ENCODE assay signal across 1 cellular context in genomic region chr2:201129044-201129505, GRCh38.
TF ChIP-seq lines count a peak whose summit lies in the region.

No MANE protein-coding gene starts in this region.

TF ChIP-seq in GM12878, 131 proteins besides CTCF, POLR2A, EP300 and RAD21 (continued from another document and continues in another):
- TF ChIP-seq ZNF592 (IDR thresholded peaks at IDR 0.05) = no peak
- no peak for TF ChIP-seq SUZ12 (IDR thresholded peaks at IDR 0.05; ENCODE audit: unreplicated experiment)
- TF ChIP-seq PAX5 (IDR thresholded peaks at IDR 0.05; ENCODE audit: borderline replicate concordance, low read depth, low read length) = 0 out of 2 replicates have a peak, but pooled peaks have one; percentile 55
- no peak for TF ChIP-seq LARP7 (IDR thresholded peaks at IDR 0.05)
- TF ChIP-seq RFX5 (IDR thresholded peaks at IDR 0.05; ENCODE audit: low read depth, low read length) = no peak
- peak; percentile 95 for TF ChIP-seq IKZF1 (conservative IDR thresholded peaks at IDR 0.05)
- peak; percentile 82 for TF ChIP-seq MXI1 (IDR thresholded peaks at IDR 0.05; ENCODE audit: low read depth, low read length)
- TF ChIP-seq CEBPZ (IDR thresholded peaks at IDR 0.05; ENCODE audit: low read depth, low read length) = no peak
- TF ChIP-seq WRNIP1 (IDR thresholded peaks at IDR 0.05; ENCODE audit: borderline replicate concordance, low read depth, low read length) = no peak; the same call in 1 of the 2 replicates
- no peak for TF ChIP-seq RB1 (IDR thresholded peaks at IDR 0.05; ENCODE audit: borderline replicate concordance)
- peak; percentile 59 for TF ChIP-seq USF2 (IDR thresholded peaks at IDR 0.05; ENCODE audit: borderline replicate concordance, low read depth, low read length)
- 0 out of 2 replicates have a peak, but pooled peaks have one; percentile 28 for TF ChIP-seq MEF2A (IDR thresholded peaks at IDR 0.05; ENCODE audit: insufficient read depth, low read depth, low read length)
- no peak for TF ChIP-seq BCLAF1 (IDR thresholded peaks at IDR 0.05)
- no peak for TF ChIP-seq STAT1 (conservative IDR thresholded peaks at IDR 0.05)
- peak; percentile 84 for TF ChIP-seq IRF4 (IDR thresholded peaks at IDR 0.05; ENCODE audit: low read depth, low read length)
- TF ChIP-seq TAF1 (IDR thresholded peaks at IDR 0.05; ENCODE audit: borderline replicate concordance, low read depth, low read length) = no peak
- TF ChIP-seq BHLHE40 (IDR thresholded peaks at IDR 0.05; ENCODE audit: borderline replicate concordance in 1 of 2, low read depth in 2 of 2, low read length in 1 of 2) = peak in 1 of 2 experiments; percentile 50; a peak in 2 of 4 replicates
- no peak for TF ChIP-seq ATF3 (IDR thresholded peaks at IDR 0.05; ENCODE audit: borderline replicate concordance, extremely low read depth, low read depth, low read length)
- no peak for TF ChIP-seq E2F4 (IDR thresholded peaks at IDR 0.05; ENCODE audit: low read depth, low read length)
- no peak for TF ChIP-seq MYB (IDR thresholded peaks at IDR 0.05; ENCODE audit: borderline replicate concordance, low read depth, low read length)
- no peak for TF ChIP-seq POLR2AphosphoS2 (IDR thresholded peaks at IDR 0.05; ENCODE audit: low read depth, low read length)
- TF ChIP-seq PKNOX1 (IDR thresholded peaks at IDR 0.05) = peak; percentile 42; the same call in 1 of the 2 replicates
- TF ChIP-seq ATF2 (IDR thresholded peaks at IDR 0.05; ENCODE audit: low read length) = peak; percentile 93
- peak; percentile 85 for TF ChIP-seq MAX (IDR thresholded peaks at IDR 0.05; ENCODE audit: low read depth, low read length)
- TF ChIP-seq SMAD1 (IDR thresholded peaks at IDR 0.05; ENCODE audit: low read depth, partially characterized antibody) = peak; percentile 40
- TF ChIP-seq HDAC6 (IDR thresholded peaks at IDR 0.05; ENCODE audit: unreplicated experiment) = no peak
- peak; percentile 87 for TF ChIP-seq SKIL (IDR thresholded peaks at IDR 0.05; ENCODE audit: low read depth, poor library complexity, severe bottlenecking)
- TF ChIP-seq E4F1 (IDR thresholded peaks at IDR 0.05; ENCODE audit: borderline replicate concordance, partially characterized antibody) = no peak
